Comparison of ENCODE assay signal across 16 cellular contexts in the genomic region with DNA sequence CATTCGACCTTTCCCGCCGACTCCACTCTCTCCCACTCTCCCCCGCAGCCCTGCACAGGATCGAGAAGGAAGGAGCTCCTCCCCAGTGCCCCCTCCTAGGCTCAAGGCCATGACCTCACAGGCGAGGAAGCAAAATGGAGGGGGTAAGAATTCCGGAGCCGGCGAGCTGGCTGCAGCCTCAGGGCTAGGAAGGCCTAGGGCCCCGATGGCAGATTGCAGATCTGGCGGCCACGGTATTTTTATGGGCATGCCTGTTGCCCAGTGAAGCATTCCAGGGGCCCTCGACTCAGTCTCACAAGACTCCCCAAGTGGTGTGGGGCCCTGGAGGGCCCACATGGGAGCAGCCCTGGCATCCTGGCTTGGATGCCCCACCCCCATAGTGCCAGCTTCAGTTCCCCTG.
DNase-seq lines count a peak whose midpoint lies in the region; ATAC-seq and TF ChIP-seq lines count a peak whose summit lies in the region.
"Had no signal": no experiment of that assay in that cellular context is flagged by ENCODE, and none has a peak within 500 bp of the region (broad histone marks: within the 10 kb centered on the region; RNA-seq: fewer than 3 reads in every experiment).

No MANE protein-coding gene starts in this region.

- no peaks in the 10 kb centered on the region for H3K36me3 Mint-ChIP-seq in stimulated activated naive B cell treated with anti-CD40 and anti-IgM and Interleukin-4, amounts not matched to agents 10 μg/mL and 1 μg/mL and 100 μg/mL, for 72 hours
- H3K36me3 Mint-ChIP-seq: activated naive CD8-positive, alpha-beta T cell had no signal

- H3K4me3 Mint-ChIP-seq in stimulated activated naive B cell treated with anti-CD40 and anti-IgM and Interleukin-4, amounts not matched to agents 10 μg/mL and 1 μg/mL and 100 μg/mL, for 72 hours, result peak overlapping the region in 1 of 2 donors; percentile 48
- H3K4me3 Mint-ChIP-seq: activated CD4-positive, alpha-beta T cell treated with anti-CD3 and anti-CD28 coated beads for 36 hours; activated naive CD8-positive, alpha-beta T cell; T-helper 17 cell had no signal

- peaks cover 13 to 21% of the 10 kb centered on the region in 2 donors for H3K27me3 Mint-ChIP-seq in stimulated activated naive B cell treated with anti-CD40 and anti-IgM and Interleukin-4, amounts not matched to agents 10 μg/mL and 1 μg/mL and 100 μg/mL, for 72 hours
- H3K27me3 Mint-ChIP-seq: T-helper 17 cell had no signal

- peak; percentile 78 for DNase-seq in DMS 273 (lab: John Stamatoyannopoulos, UW; ENCODE audit: unreplicated experiment)
- DNase-seq in DMS 273 treated with DMSO at 0.1 percent for 48 hours (lab: John Stamatoyannopoulos, UW), result no peak
- DNase-seq in SW480 (ENCODE audit: low spot score), result peak; percentile 44
- peak; percentile 93 for DNase-seq in islet precursor cell
- no peak for DNase-seq in stimulated activated naive B cell treated with anti-CD40 and anti-IgM and Interleukin-4, amounts not matched to agents 10 μg/mL and 1 μg/mL and 100 μg/mL, for 72 hours
- DNase-seq in NCI-H345 (lab: John Stamatoyannopoulos, UW), result no peak
- no peak for DNase-seq in nucleus accumbens (lab: John Stamatoyannopoulos, UW)
- no peak for DNase-seq in GM13977 (ENCODE audit: low spot score)
- DNase-seq: activated CD4-positive, alpha-beta T cell treated with anti-CD3 and anti-CD28 coated beads for 36 hours; GOT3; NCI-H1436 treated with DMSO at 0.1 percent for 48 hours; NCI-H524; stimulated activated CD4-positive, alpha-beta T cell treated with anti-CD3 and anti-CD28 coated beads, Interleukin-2, amount 100 ng/mL, for 48 hours; T-helper 17 cell; upper lobe of left lung had no signal

- H3K4me1 Mint-ChIP-seq in stimulated activated naive B cell treated with anti-CD40 and anti-IgM and Interleukin-4, amounts not matched to agents 10 μg/mL and 1 μg/mL and 100 μg/mL, for 72 hours, result peaks cover 26 to 28% of the 10 kb centered on the region in 2 donors

- no peaks in the 10 kb centered on the region for H3K9me3 Mint-ChIP-seq in stimulated activated naive B cell treated with anti-CD40 and anti-IgM and Interleukin-4, amounts not matched to agents 10 μg/mL and 1 μg/mL and 100 μg/mL, for 72 hours

- no peak for ATAC-seq in stimulated activated naive B cell treated with anti-CD40 and anti-IgM and Interleukin-4, amounts not matched to agents 10 μg/mL and 1 μg/mL and 100 μg/mL, for 72 hours (replicated peaks)

- no peak for TF ChIP-seq CTCF in GM13977 (IDR thresholded peaks at IDR 0.05; ENCODE audit: extremely low read depth, insufficient read depth, missing control alignments)

- H3K27ac Mint-ChIP-seq in stimulated activated naive B cell treated with anti-CD40 and anti-IgM and Interleukin-4, amounts not matched to agents 10 μg/mL and 1 μg/mL and 100 μg/mL, for 72 hours, result peak overlapping the region; percentile 47
- H3K27ac Mint-ChIP-seq: activated CD4-positive, alpha-beta T cell treated with anti-CD3 and anti-CD28 coated beads for 36 hours; activated naive CD8-positive, alpha-beta T cell; T-helper 17 cell had no signal

- in situ Hi-C loops in GM13977 (cut with MboI; ENCODE audit: low pct_unique_long_range_greater_than_20kb, low sequenced_read_pairs, unreplicated experiment), result no loop called here

Comparison
In these comparisons a context has a peak if more than half of its experiments do, and no peak if none do; other contexts are left out.
1. DNase-seq: peak in DMS 273 (single experiment), SW480 (single experiment) and islet precursor cell (single experiment); none in DMS 273 treated with DMSO at 0.1 percent for 48 hours (single experiment), stimulated activated naive B cell treated with anti-CD40 and anti-IgM and Interleukin-4, amounts not matched to agents 10 μg/mL and 1 μg/mL and 100 μg/mL, for 72 hours (single experiment), NCI-H345 (single experiment), nucleus accumbens (0 of 56) and GM13977 (single experiment).